Comparison of ENCODE assay signal across 1 cellular context in the genomic region with DNA sequence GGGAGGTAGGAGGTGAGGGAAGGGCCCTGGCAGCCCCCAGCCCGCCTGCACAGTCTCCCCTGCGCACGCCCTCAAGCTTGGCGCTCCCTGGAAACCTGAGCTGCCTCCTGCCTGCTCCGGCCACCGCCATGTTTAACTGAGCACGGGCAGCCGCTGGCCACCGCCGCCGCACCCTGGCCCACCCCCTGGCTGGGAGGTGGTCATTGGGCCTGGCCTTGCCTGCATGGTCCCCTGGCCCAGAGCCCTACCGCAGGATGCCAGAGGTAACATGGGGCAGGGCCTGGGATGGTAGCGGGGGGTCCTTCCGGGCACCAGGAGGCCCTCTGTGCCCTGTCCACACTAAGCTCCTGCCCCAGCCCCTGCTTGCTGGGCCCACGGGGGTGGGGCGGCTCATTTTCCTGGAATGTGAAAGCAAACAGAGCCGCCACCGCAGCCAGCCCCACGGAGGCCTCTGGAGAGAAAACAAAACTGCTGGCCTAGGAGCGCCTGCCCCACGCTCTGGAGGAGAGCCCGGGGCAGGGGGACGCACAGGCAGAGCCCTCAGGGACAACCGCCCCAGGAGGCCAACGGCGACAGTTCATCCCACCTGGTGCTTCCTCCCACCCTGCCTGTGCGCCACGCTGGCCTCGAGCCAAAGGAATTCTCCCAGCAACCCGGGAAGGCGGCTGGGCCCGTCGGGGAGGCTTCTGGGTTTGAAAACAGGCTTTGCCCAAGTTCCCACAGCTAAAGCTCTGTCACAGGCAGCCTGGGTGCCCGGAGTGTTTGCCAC.
TF ChIP-seq lines count a peak whose summit lies in the region.

No MANE protein-coding gene starts in this region.

TF ChIP-seq in HepG2, 621 proteins besides CTCF, POLR2A, EP300 and RAD21 (continued from another document and continues in another):
- TF ChIP-seq, protein P1, sequence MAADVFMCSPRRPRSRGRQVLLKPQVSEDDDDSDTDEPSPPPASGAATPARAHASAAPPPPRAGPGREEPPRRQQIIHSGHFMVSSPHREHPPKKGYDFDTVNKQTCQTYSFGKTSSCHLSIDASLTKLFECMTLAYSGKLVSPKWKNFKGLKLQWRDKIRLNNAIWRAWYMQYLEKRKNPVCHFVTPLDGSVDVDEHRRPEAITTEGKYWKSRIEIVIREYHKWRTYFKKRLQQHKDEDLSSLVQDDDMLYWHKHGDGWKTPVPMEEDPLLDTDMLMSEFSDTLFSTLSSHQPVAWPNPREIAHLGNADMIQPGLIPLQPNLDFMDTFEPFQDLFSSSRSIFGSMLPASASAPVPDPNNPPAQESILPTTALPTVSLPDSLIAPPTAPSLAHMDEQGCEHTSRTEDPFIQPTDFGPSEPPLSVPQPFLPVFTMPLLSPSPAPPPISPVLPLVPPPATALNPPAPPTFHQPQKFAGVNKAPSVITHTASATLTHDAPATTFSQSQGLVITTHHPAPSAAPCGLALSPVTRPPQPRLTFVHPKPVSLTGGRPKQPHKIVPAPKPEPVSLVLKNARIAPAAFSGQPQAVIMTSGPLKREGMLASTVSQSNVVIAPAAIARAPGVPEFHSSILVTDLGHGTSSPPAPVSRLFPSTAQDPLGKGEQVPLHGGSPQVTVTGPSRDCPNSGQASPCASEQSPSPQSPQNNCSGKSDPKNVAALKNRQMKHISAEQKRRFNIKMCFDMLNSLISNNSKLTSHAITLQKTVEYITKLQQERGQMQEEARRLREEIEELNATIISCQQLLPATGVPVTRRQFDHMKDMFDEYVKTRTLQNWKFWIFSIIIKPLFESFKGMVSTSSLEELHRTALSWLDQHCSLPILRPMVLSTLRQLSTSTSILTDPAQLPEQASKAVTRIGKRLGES (CRISPR knock-in tag; IDR thresholded peaks at IDR 0.05; ENCODE audit: borderline replicate concordance) = no peak
- no peak for TF ChIP-seq PAWR (CRISPR knock-in tag; IDR thresholded peaks at IDR 0.05; ENCODE audit: borderline replicate concordance)
- no peak for TF ChIP-seq NR1H2 (CRISPR knock-in tag; IDR thresholded peaks at IDR 0.05; ENCODE audit: borderline replicate concordance, low read depth)
- no peak for TF ChIP-seq NR2F1 (CRISPR knock-in tag; IDR thresholded peaks at IDR 0.05)
- no peak for TF ChIP-seq KAT2B (IDR thresholded peaks at IDR 0.05; ENCODE audit: borderline replicate concordance, low read depth, low read length)
- TF ChIP-seq FOXA3 (CRISPR knock-in tag; IDR thresholded peaks at IDR 0.05) = peak; percentile 87
- TF ChIP-seq GFI1 (CRISPR knock-in tag; IDR thresholded peaks at IDR 0.05; ENCODE audit: borderline replicate concordance) = peak; percentile 69; the same call in 1 of the 2 replicates
- peak; percentile 60 for TF ChIP-seq ZNF143 (CRISPR knock-in tag; IDR thresholded peaks at IDR 0.05)
- no peak for TF ChIP-seq IRX3 (CRISPR knock-in tag; IDR thresholded peaks at IDR 0.05; ENCODE audit: borderline replicate concordance, low read depth)
- peak; percentile 61; the same call in 1 of the 2 replicates for TF ChIP-seq RCOR2 (CRISPR knock-in tag; IDR thresholded peaks at IDR 0.05)
- TF ChIP-seq ZBTB21 (CRISPR knock-in tag; IDR thresholded peaks at IDR 0.05) = no peak; the same call in 1 of the 2 replicates
- TF ChIP-seq ZNF337 (CRISPR knock-in tag; IDR thresholded peaks at IDR 0.05; ENCODE audit: borderline replicate concordance, low read depth) = no peak
- peak; percentile 72 for TF ChIP-seq JARID2 (CRISPR knock-in tag; IDR thresholded peaks at IDR 0.05; ENCODE audit: insufficient replicate concordance)
- no peak for TF ChIP-seq HNRNPH1 (optimal IDR thresholded peaks at IDR 0.05; ENCODE audit: low read depth, low read length)
- TF ChIP-seq FLYWCH1 (CRISPR knock-in tag; IDR thresholded peaks at IDR 0.05) = 0 out of 2 replicates have a peak, but pooled peaks have one; percentile 66
- TF ChIP-seq, protein P2, sequence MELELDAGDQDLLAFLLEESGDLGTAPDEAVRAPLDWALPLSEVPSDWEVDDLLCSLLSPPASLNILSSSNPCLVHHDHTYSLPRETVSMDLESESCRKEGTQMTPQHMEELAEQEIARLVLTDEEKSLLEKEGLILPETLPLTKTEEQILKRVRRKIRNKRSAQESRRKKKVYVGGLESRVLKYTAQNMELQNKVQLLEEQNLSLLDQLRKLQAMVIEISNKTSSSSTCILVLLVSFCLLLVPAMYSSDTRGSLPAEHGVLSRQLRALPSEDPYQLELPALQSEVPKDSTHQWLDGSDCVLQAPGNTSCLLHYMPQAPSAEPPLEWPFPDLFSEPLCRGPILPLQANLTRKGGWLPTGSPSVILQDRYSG (CRISPR knock-in tag; IDR thresholded peaks at IDR 0.05) = no peak
- TF ChIP-seq, protein P3, sequence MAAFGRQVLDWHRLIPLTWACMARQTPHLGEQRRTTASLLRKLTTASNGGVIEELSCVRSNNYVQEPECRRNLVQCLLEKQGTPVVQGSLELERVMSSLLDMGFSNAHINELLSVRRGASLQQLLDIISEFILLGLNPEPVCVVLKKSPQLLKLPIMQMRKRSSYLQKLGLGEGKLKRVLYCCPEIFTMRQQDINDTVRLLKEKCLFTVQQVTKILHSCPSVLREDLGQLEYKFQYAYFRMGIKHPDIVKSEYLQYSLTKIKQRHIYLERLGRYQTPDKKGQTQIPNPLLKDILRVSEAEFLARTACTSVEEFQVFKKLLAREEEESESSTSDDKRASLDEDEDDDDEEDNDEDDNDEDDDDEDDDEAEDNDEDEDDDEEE (CRISPR knock-in tag; IDR thresholded peaks at IDR 0.05) = no peak
- TF ChIP-seq, protein P4, sequence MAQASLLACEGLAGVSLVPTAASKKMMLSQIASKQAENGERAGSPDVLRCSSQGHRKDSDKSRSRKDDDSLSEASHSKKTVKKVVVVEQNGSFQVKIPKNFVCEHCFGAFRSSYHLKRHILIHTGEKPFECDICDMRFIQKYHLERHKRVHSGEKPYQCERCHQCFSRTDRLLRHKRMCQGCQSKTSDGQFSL (CRISPR knock-in tag; IDR thresholded peaks at IDR 0.05) = no peak; the same call in 1 of the 2 replicates
- no peak for TF ChIP-seq MIXL1 (CRISPR knock-in tag; IDR thresholded peaks at IDR 0.05)
- TF ChIP-seq, protein P5, sequence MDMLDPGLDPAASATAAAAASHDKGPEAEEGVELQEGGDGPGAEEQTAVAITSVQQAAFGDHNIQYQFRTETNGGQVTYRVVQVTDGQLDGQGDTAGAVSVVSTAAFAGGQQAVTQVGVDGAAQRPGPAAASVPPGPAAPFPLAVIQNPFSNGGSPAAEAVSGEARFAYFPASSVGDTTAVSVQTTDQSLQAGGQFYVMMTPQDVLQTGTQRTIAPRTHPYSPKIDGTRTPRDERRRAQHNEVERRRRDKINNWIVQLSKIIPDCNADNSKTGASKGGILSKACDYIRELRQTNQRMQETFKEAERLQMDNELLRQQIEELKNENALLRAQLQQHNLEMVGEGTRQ (IDR thresholded peaks at IDR 0.05; ENCODE audit: low read depth, low read length) = no peak
- TF ChIP-seq, protein P5 (CRISPR knock-in tag; IDR thresholded peaks at IDR 0.05; ENCODE audit: borderline replicate concordance) = no peak
- 0 out of 2 replicates have a peak, but pooled peaks have one; percentile 22 for TF ChIP-seq ZNF879 (CRISPR knock-in tag; IDR thresholded peaks at IDR 0.05)
- TF ChIP-seq SRY (CRISPR knock-in tag; IDR thresholded peaks at IDR 0.05) = peak; percentile 32; the same call in 1 of the 2 replicates
- TF ChIP-seq ZIK1 (CRISPR knock-in tag; IDR thresholded peaks at IDR 0.05; ENCODE audit: borderline replicate concordance, low read depth) = no peak; the same call in 1 of the 2 replicates
- TF ChIP-seq, protein P6, sequence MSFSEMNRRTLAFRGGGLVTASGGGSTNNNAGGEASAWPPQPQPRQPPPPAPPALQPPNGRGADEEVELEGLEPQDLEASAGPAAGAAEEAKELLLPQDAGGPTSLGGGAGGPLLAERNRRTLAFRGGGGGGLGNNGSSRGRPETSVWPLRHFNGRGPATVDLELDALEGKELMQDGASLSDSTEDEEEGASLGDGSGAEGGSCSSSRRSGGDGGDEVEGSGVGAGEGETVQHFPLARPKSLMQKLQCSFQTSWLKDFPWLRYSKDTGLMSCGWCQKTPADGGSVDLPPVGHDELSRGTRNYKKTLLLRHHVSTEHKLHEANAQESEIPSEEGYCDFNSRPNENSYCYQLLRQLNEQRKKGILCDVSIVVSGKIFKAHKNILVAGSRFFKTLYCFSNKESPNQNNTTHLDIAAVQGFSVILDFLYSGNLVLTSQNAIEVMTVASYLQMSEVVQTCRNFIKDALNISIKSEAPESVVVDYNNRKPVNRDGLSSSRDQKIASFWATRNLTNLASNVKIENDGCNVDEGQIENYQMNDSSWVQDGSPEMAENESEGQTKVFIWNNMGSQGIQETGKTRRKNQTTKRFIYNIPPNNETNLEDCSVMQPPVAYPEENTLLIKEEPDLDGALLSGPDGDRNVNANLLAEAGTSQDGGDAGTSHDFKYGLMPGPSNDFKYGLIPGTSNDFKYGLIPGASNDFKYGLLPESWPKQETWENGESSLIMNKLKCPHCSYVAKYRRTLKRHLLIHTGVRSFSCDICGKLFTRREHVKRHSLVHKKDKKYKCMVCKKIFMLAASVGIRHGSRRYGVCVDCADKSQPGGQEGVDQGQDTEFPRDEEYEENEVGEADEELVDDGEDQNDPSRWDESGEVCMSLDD (CRISPR knock-in tag; IDR thresholded peaks at IDR 0.05; ENCODE audit: borderline replicate concordance) = no peak
- TF ChIP-seq, protein P7, sequence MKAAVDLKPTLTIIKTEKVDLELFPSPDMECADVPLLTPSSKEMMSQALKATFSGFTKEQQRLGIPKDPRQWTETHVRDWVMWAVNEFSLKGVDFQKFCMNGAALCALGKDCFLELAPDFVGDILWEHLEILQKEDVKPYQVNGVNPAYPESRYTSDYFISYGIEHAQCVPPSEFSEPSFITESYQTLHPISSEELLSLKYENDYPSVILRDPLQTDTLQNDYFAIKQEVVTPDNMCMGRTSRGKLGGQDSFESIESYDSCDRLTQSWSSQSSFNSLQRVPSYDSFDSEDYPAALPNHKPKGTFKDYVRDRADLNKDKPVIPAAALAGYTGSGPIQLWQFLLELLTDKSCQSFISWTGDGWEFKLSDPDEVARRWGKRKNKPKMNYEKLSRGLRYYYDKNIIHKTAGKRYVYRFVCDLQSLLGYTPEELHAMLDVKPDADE (CRISPR knock-in tag; IDR thresholded peaks at IDR 0.05) = no peak
- TF ChIP-seq RBM39 (IDR thresholded peaks at IDR 0.05; ENCODE audit: low read depth, low read length, poor library complexity, severe bottlenecking) = peak; percentile 70
- TF ChIP-seq, protein P8, sequence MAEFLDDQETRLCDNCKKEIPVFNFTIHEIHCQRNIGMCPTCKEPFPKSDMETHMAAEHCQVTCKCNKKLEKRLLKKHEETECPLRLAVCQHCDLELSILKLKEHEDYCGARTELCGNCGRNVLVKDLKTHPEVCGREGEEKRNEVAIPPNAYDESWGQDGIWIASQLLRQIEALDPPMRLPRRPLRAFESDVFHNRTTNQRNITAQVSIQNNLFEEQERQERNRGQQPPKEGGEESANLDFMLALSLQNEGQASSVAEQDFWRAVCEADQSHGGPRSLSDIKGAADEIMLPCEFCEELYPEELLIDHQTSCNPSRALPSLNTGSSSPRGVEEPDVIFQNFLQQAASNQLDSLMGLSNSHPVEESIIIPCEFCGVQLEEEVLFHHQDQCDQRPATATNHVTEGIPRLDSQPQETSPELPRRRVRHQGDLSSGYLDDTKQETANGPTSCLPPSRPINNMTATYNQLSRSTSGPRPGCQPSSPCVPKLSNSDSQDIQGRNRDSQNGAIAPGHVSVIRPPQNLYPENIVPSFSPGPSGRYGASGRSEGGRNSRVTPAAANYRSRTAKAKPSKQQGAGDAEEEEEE (CRISPR knock-in tag; IDR thresholded peaks at IDR 0.05; ENCODE audit: borderline replicate concordance) = no peak
- 0 out of 2 replicates have a peak, but pooled peaks have one; percentile 5 for TF ChIP-seq ZNF124 (CRISPR knock-in tag; IDR thresholded peaks at IDR 0.05)
- no peak for TF ChIP-seq ZNF253 (CRISPR knock-in tag; IDR thresholded peaks at IDR 0.05; ENCODE audit: borderline replicate concordance)
- TF ChIP-seq ZNF562 (CRISPR knock-in tag; IDR thresholded peaks at IDR 0.05; ENCODE audit: borderline replicate concordance) = no peak
- TF ChIP-seq, protein P9, sequence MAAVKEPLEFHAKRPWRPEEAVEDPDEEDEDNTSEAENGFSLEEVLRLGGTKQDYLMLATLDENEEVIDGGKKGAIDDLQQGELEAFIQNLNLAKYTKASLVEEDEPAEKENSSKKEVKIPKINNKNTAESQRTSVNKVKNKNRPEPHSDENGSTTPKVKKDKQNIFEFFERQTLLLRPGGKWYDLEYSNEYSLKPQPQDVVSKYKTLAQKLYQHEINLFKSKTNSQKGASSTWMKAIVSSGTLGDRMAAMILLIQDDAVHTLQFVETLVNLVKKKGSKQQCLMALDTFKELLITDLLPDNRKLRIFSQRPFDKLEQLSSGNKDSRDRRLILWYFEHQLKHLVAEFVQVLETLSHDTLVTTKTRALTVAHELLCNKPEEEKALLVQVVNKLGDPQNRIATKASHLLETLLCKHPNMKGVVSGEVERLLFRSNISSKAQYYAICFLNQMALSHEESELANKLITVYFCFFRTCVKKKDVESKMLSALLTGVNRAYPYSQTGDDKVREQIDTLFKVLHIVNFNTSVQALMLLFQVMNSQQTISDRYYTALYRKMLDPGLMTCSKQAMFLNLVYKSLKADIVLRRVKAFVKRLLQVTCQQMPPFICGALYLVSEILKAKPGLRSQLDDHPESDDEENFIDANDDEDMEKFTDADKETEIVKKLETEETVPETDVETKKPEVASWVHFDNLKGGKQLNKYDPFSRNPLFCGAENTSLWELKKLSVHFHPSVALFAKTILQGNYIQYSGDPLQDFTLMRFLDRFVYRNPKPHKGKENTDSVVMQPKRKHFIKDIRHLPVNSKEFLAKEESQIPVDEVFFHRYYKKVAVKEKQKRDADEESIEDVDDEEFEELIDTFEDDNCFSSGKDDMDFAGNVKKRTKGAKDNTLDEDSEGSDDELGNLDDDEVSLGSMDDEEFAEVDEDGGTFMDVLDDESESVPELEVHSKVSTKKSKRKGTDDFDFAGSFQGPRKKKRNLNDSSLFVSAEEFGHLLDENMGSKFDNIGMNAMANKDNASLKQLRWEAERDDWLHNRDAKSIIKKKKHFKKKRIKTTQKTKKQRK (IDR thresholded peaks at IDR 0.05; ENCODE audit: low read length) = no peak
- no peak for TF ChIP-seq ZNF709 (CRISPR knock-in tag; IDR thresholded peaks at IDR 0.05)
- TF ChIP-seq ZSCAN22 (CRISPR knock-in tag; IDR thresholded peaks at IDR 0.05) = 0 out of 2 replicates have a peak, but pooled peaks have one; percentile 23
- TF ChIP-seq ZNF747 (CRISPR knock-in tag; IDR thresholded peaks at IDR 0.05; ENCODE audit: borderline replicate concordance) = peak; percentile 78
- TF ChIP-seq RFXAP (CRISPR knock-in tag; IDR thresholded peaks at IDR 0.05; ENCODE audit: borderline replicate concordance) = peak; percentile 77; the same call in 1 of the 2 replicates
- no peak for TF ChIP-seq U2AF1 (optimal IDR thresholded peaks at IDR 0.05; ENCODE audit: low read depth, low read length)
- TF ChIP-seq PPARG (CRISPR knock-in tag; conservative IDR thresholded peaks at IDR 0.05) = peak; percentile 76
